ENCODE assay signal across 9 cellular contexts in the genomic region with DNA sequence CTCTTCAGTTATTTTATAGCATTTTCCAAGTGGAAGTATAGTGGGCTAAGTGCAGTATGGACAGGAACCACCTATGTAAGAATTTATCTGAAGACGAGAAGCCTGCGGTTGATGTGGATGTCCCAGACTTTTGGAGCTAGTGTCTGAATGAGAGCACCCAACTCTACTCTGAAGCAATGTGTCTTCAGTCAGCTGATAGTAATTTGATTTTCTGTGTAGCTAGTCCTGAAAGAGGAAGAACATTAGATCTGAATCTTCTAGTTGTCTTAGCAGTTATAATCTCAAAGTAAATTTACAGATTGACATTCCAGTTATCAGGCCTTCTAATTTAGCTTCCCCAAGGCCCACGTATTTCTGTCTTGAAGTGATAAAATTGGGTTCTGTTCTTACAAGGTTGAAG. TPM values are rescaled to one million over a fixed set of nuclear protein-coding genes. Genes with fewer than 3 reads are reported as not detected.
DNase-seq lines count a peak whose midpoint lies in the region; ATAC-seq and TF ChIP-seq lines count a peak whose summit lies in the region.
"Had no signal": no experiment of that assay in that cellular context is flagged by ENCODE, and none has a peak within 500 bp of the region (broad histone marks: within the 10 kb centered on the region; RNA-seq: fewer than 3 reads in every experiment).

No MANE protein-coding gene starts in this region.

- peak overlapping the region; percentile 95 for H2AFZ ChIP-seq in ACC112 (ENCODE audit: low read length, unreplicated experiment)

- H3K27me3 ChIP-seq in ACC112 (ENCODE audit: insufficient read depth, low read length) = no peaks in the 10 kb centered on the region
- no peaks in the 10 kb centered on the region for H3K27me3 ChIP-seq in mucosa of rectum (ENCODE audit: control insufficient read depth in 2 of 2, insufficient read depth in 2 of 2, low read length in 2 of 2)

- no peak overlapping the region for H3K9ac ChIP-seq in mucosa of rectum (ENCODE audit: low read depth in 1 of 2, low read length in 2 of 2)

- no peak for ATAC-seq in HG03460 (IDR thresholded peaks at IDR 0.05; ENCODE audit: unreplicated experiment)
- ATAC-seq in HG02588 (IDR thresholded peaks at IDR 0.05; ENCODE audit: unreplicated experiment) = no peak

- H3K9me3 Mint-ChIP-seq in IgD-negative memory B cell (no peaks in the 10 kb centered on the region), brain (peaks cover 0 to 4% (median 0%) of the 10 kb centered on the region in 5 experiments)

- DNase-seq in COLO829 (ENCODE audit: low spot score) = no peak
- DNase-seq in NCI-H510A treated with DMSO at 0.1 percent for 48 hours (lab: John Stamatoyannopoulos, UW) = no peak
- DNase-seq: head of caudate nucleus had no signal

- H3K4me1 ChIP-seq in ACC112 (ENCODE audit: control insufficient read depth, insufficient read depth, low read length, unreplicated experiment) (peaks cover 23% of the 10 kb centered on the region), mucosa of rectum (ENCODE audit: control insufficient read depth in 2 of 2, insufficient read depth in 2 of 2, low read length in 2 of 2) (peaks cover 14% of the 10 kb centered on the region in 2 donors)

- H3K36me3 Mint-ChIP-seq in IgD-negative memory B cell = no peaks in the 10 kb centered on the region
- peaks cover 4% of the 10 kb centered on the region for H3K36me3 Mint-ChIP-seq in brain

- H3K27me3 Mint-ChIP-seq in IgD-negative memory B cell (no peaks in the 10 kb centered on the region), brain (peaks cover 14% of the 10 kb centered on the region)

- H3K36me3 ChIP-seq in ACC112 (ENCODE audit: insufficient read depth, low read length) = no peaks in the 10 kb centered on the region
- H3K36me3 ChIP-seq in mucosa of rectum (ENCODE audit: control insufficient read depth in 2 of 2, insufficient read depth in 2 of 2, low read length in 2 of 2) = no peaks in the 10 kb centered on the region

- peak overlapping the region; percentile 99 for H3K4me3 ChIP-seq in ACC112 (ENCODE audit: low read depth, low read length)
- peak overlapping the region; percentile 89 to 98 for H3K4me3 ChIP-seq in mucosa of rectum (ENCODE audit: low read length in 2 of 2)

- no peaks in the 10 kb centered on the region for H3K9me3 ChIP-seq in mucosa of rectum (ENCODE audit: control insufficient read depth in 2 of 2, low read length in 2 of 2)

- H3K4me1 Mint-ChIP-seq in IgD-negative memory B cell (peaks cover 9 to 18% (median 12%) of the 10 kb centered on the region in 3 donors), brain (peaks cover 45% of the 10 kb centered on the region)

- TF ChIP-seq CTCF in brain (conservative IDR thresholded peaks at IDR 0.05) = no peak

- H3K27ac ChIP-seq in ACC112 (ENCODE audit: low read depth, low read length) (no peak overlapping the region), mucosa of rectum (ENCODE audit: low read depth in 2 of 2, low read length in 2 of 2) (no peak overlapping the region)

- H3K4me3 Mint-ChIP-seq in IgD-negative memory B cell (peak overlapping the region; percentile 90 to 100 (median 98)), brain (peak overlapping the region; percentile 97 to 100 (median 99))

- H3K27ac Mint-ChIP-seq in IgD-negative memory B cell (peak overlapping the region in 2 of 3 donors; percentile 18 to 83), brain (peak overlapping the region; percentile 50 to 99 (median 98))

- H3K79me2 ChIP-seq in ACC112 (ENCODE audit: control insufficient read depth, insufficient read depth, low read length, unreplicated experiment) = peaks cover 15% of the 10 kb centered on the region

RNA-seq across cellular contexts. Expression of gene TCAIM, which starts 1.4 kb away (rescaled TPM):
- 8.5 TPM for polyA plus RNA-seq in IgD-negative memory B cell
- 12.5 TPM for polyA plus RNA-seq in brain (ENCODE audit: insufficient read depth, low read depth, low replicate concordance)
